14 cellular contexts compared by ENCODE assay signal in genomic region chr9:92736816-92737606, GRCh38. TPM values are rescaled to one million over a fixed set of nuclear protein-coding genes. Genes with fewer than 3 reads are reported as not detected.
DNase-seq lines count a peak whose midpoint lies in the region; ATAC-seq and TF ChIP-seq lines count a peak whose summit lies in the region.
"Had no signal": no experiment of that assay in that cellular context is flagged by ENCODE, and none has a peak within 500 bp of the region (broad histone marks: within the 10 kb centered on the region; RNA-seq: fewer than 3 reads in every experiment).

No MANE protein-coding gene starts in this region.

- peak overlapping the region; percentile 10 for H3K27ac Mint-ChIP-seq in activated naive CD8-positive, alpha-beta T cell
- no peak overlapping the region for H3K27ac Mint-ChIP-seq in activated naive CD8-positive, alpha-beta T cell treated with anti-CD3 and anti-CD28 coated beads for 36 hours
- H3K27ac Mint-ChIP-seq in activated naive CD8-positive, alpha-beta T cell treated with anti-CD3 and anti-CD28 coated beads, Interleukin-2, amount 10 ng/mL, durations not matched to agents 7 days and 5 days, result no peak overlapping the region
- H3K27ac Mint-ChIP-seq in immature natural killer cell (peak overlapping the region; percentile 31 to 85 (median 55)), type B pancreatic cell (peak overlapping the region; percentile 55)
- H3K27ac Mint-ChIP-seq: activated CD8-positive, alpha-beta memory T cell treated with anti-CD3 and anti-CD28 coated beads, Interleukin-2, amount 10 ng/mL, durations not matched to agents 7 days and 5 days had no signal

- TF ChIP-seq CTCF in type B pancreatic cell (conservative IDR thresholded peaks at IDR 0.05), result no peak

- POLR2A ChIA-PET in activated naive CD8-positive, alpha-beta T cell treated with anti-CD3 and anti-CD28 coated beads, Interleukin-2, amount 10 ng/mL, durations not matched to agents 7 days and 5 days (lab: Charles Lee), result no interaction called here

- peaks cover 2% of the 10 kb centered on the region for H3K36me3 Mint-ChIP-seq in activated naive CD8-positive, alpha-beta T cell
- H3K36me3 Mint-ChIP-seq in activated naive CD8-positive, alpha-beta T cell treated with anti-CD3 and anti-CD28 coated beads for 36 hours, result peaks cover 2% of the 10 kb centered on the region
- no peaks in the 10 kb centered on the region for H3K36me3 Mint-ChIP-seq in activated naive CD8-positive, alpha-beta T cell treated with anti-CD3 and anti-CD28 coated beads, Interleukin-2, amount 10 ng/mL, durations not matched to agents 7 days and 5 days
- no peaks in the 10 kb centered on the region for H3K36me3 Mint-ChIP-seq in immature natural killer cell
- no peaks in the 10 kb centered on the region for H3K36me3 Mint-ChIP-seq in type B pancreatic cell
- H3K36me3 Mint-ChIP-seq: activated CD8-positive, alpha-beta memory T cell treated with anti-CD3 and anti-CD28 coated beads, Interleukin-2, amount 10 ng/mL, durations not matched to agents 7 days and 5 days had no signal

- H3K4me3 Mint-ChIP-seq in activated naive CD8-positive, alpha-beta T cell, result no peak overlapping the region
- no peak overlapping the region for H3K4me3 Mint-ChIP-seq in activated naive CD8-positive, alpha-beta T cell treated with anti-CD3 and anti-CD28 coated beads for 36 hours
- no peak overlapping the region for H3K4me3 Mint-ChIP-seq in activated naive CD8-positive, alpha-beta T cell treated with anti-CD3 and anti-CD28 coated beads, Interleukin-2, amount 10 ng/mL, durations not matched to agents 7 days and 5 days
- H3K4me3 Mint-ChIP-seq in immature natural killer cell (peak overlapping the region in 2 of 5 donors; percentile 27 to 52), type B pancreatic cell (no peak overlapping the region)
- H3K4me3 Mint-ChIP-seq: activated CD8-positive, alpha-beta memory T cell treated with anti-CD3 and anti-CD28 coated beads, Interleukin-2, amount 10 ng/mL, durations not matched to agents 7 days and 5 days; neural crest cell had no signal

- no peaks in the 10 kb centered on the region for H3K27me3 Mint-ChIP-seq in activated naive CD8-positive, alpha-beta T cell
- no peaks in the 10 kb centered on the region for H3K27me3 Mint-ChIP-seq in activated naive CD8-positive, alpha-beta T cell treated with anti-CD3 and anti-CD28 coated beads for 36 hours
- H3K27me3 Mint-ChIP-seq in activated naive CD8-positive, alpha-beta T cell treated with anti-CD3 and anti-CD28 coated beads, Interleukin-2, amount 10 ng/mL, durations not matched to agents 7 days and 5 days, result no peaks in the 10 kb centered on the region
- peaks cover 0 to 1% (median 0%) of the 10 kb centered on the region in 3 donors for H3K27me3 Mint-ChIP-seq in immature natural killer cell (ENCODE audit: low read depth in 3 of 3)
- no peaks in the 10 kb centered on the region for H3K27me3 Mint-ChIP-seq in type B pancreatic cell
- H3K27me3 Mint-ChIP-seq: activated CD8-positive, alpha-beta memory T cell treated with anti-CD3 and anti-CD28 coated beads, Interleukin-2, amount 10 ng/mL, durations not matched to agents 7 days and 5 days had no signal

- no peak for ATAC-seq in activated naive CD8-positive, alpha-beta T cell treated with anti-CD3 and anti-CD28 coated beads, Interleukin-2, amount 10 ng/mL, durations not matched to agents 7 days and 5 days (ENCODE audit: low read depth)
- no peak for ATAC-seq in GM19328 (IDR thresholded peaks at IDR 0.05; ENCODE audit: unreplicated experiment)
- no peak for ATAC-seq in HG03139 (IDR thresholded peaks at IDR 0.05; ENCODE audit: unreplicated experiment)
- ATAC-seq: activated CD8-positive, alpha-beta memory T cell treated with anti-CD3 and anti-CD28 coated beads, Interleukin-2, amount 10 ng/mL, durations not matched to agents 7 days and 5 days had no signal

- no peaks in the 10 kb centered on the region for H3K9me3 Mint-ChIP-seq in activated naive CD8-positive, alpha-beta T cell (ENCODE audit: low read depth)
- H3K9me3 Mint-ChIP-seq in activated naive CD8-positive, alpha-beta T cell treated with anti-CD3 and anti-CD28 coated beads for 36 hours, result no peaks in the 10 kb centered on the region
- no peaks in the 10 kb centered on the region for H3K9me3 Mint-ChIP-seq in activated naive CD8-positive, alpha-beta T cell treated with anti-CD3 and anti-CD28 coated beads, Interleukin-2, amount 10 ng/mL, durations not matched to agents 7 days and 5 days
- H3K9me3 Mint-ChIP-seq in immature natural killer cell, result no peaks in the 10 kb centered on the region
- H3K9me3 Mint-ChIP-seq in type B pancreatic cell, result no peaks in the 10 kb centered on the region
- H3K9me3 Mint-ChIP-seq: neural crest cell had no signal

- peaks cover 68% of the 10 kb centered on the region for H3K4me1 Mint-ChIP-seq in activated naive CD8-positive, alpha-beta T cell (ENCODE audit: low read depth)
- peaks cover 59% of the 10 kb centered on the region for H3K4me1 Mint-ChIP-seq in activated naive CD8-positive, alpha-beta T cell treated with anti-CD3 and anti-CD28 coated beads for 36 hours
- H3K4me1 Mint-ChIP-seq in activated naive CD8-positive, alpha-beta T cell treated with anti-CD3 and anti-CD28 coated beads, Interleukin-2, amount 10 ng/mL, durations not matched to agents 7 days and 5 days, result peaks cover 22% of the 10 kb centered on the region
- peaks cover 72 to 79% of the 10 kb centered on the region in 2 donors for H3K4me1 Mint-ChIP-seq in immature natural killer cell
- peaks cover 34% of the 10 kb centered on the region for H3K4me1 Mint-ChIP-seq in type B pancreatic cell (ENCODE audit: unreplicated experiment)

- DNase-seq in activated naive CD8-positive, alpha-beta T cell treated with anti-CD3 and anti-CD28 coated beads for 36 hours, result no peak
- DNase-seq in activated naive CD8-positive, alpha-beta T cell treated with anti-CD3 and anti-CD28 coated beads, Interleukin-2, amount 10 ng/mL, durations not matched to agents 7 days and 5 days, result peak; percentile 19
- DNase-seq in immature natural killer cell (no peak), type B pancreatic cell (ENCODE audit: extremely low spot score, unreplicated experiment) (no peak), GF-D8 (lab: John Stamatoyannopoulos, UW) (no peak)
- DNase-seq: ACHN; activated CD8-positive, alpha-beta memory T cell treated with anti-CD3 and anti-CD28 coated beads, Interleukin-2, amount 10 ng/mL, durations not matched to agents 7 days and 5 days; left colon; NCI-H2029 treated with DMSO at 0.1 percent for 48 hours; NCI-H774 had no signal

RNA-seq across cellular contexts. Expression of gene BICD2, which starts 27.6 kb away (rescaled TPM):
- 10 to 100 TPM; 19.2 to 20.5 TPM for total RNA-seq in activated naive CD8-positive, alpha-beta T cell treated with anti-CD3 and anti-CD28 coated beads for 36 hours
- total RNA-seq in activated naive CD8-positive, alpha-beta T cell treated with anti-CD3 and anti-CD28 coated beads, Interleukin-2, amount 10 ng/mL, durations not matched to agents 7 days and 5 days, result 10 to 100 TPM; 31.1 to 31.5 TPM
- polyA plus RNA-seq in immature natural killer cell, result 10 to 100 TPM in 1 of 3 donors, 1 to 10 TPM in 2; 5.8 to 26.8 (median 8.0) TPM
- 26.8 and 28.6 TPM in 2 replicates for total RNA-seq in type B pancreatic cell (ENCODE audit: low replicate concordance)

Comparison
In these comparisons a context has a peak if more than half of its experiments do, and no peak if none do; other contexts are left out.
1. H3K27ac Mint-ChIP-seq: peak in activated naive CD8-positive, alpha-beta T cell (single experiment), immature natural killer cell (6 of 6) and type B pancreatic cell (single experiment); none in activated naive CD8-positive, alpha-beta T cell treated with anti-CD3 and anti-CD28 coated beads for 36 hours (single experiment) and activated naive CD8-positive, alpha-beta T cell treated with anti-CD3 and anti-CD28 coated beads, Interleukin-2, amount 10 ng/mL, durations not matched to agents 7 days and 5 days (single experiment).